ENCODE assay signal across 23 cellular contexts in the genomic region with DNA sequence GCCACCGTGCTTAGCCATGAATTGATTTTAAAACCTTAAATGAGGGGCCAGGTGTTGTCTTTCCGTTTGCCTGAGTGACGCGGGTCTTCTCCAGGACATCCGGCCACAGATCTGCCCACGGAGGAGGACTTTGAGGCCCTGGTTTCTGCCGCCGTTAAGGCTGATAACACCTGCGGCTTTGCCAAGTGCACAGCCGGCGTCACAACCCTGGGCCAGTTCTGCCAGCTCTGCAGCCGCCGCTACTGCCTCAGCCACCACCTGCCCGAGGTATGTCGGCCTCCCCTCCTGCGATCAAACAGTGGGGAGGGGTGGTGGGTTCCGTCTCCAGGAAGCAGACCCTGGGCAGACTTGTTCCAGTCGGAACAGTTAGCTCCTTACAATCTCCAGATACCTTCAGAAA. TPM values are rescaled to one million over a fixed set of nuclear protein-coding genes. Genes with fewer than 3 reads are reported as not detected.
DNase-seq lines count a peak whose midpoint lies in the region; ATAC-seq and TF ChIP-seq lines count a peak whose summit lies in the region.
"Had no signal": no experiment of that assay in that cellular context is flagged by ENCODE, and none has a peak within 500 bp of the region (broad histone marks: within the 10 kb centered on the region; RNA-seq: fewer than 3 reads in every experiment).

No MANE protein-coding gene starts in this region.

- H3K4me3 Mint-ChIP-seq in natural killer cell treated with Interleukin-12 subunit alpha and Interleukin-12 subunit beta and Interleukin-15 and Interleukin-18, amount 100 ng/mL, for 72 hours: no peak overlapping the region
- H3K4me3 Mint-ChIP-seq in natural killer cell (no peak overlapping the region), chondrocyte (ENCODE audit: unreplicated experiment) (no peak overlapping the region), immature natural killer cell (no peak overlapping the region)
- no peak overlapping the region for H3K4me3 Mint-ChIP-seq in CD4-positive, alpha-beta T cell

- CTCF ChIA-PET in CD4-positive, alpha-beta T cell (lab: Charles Lee): no interaction called here

- ATAC-seq in natural killer cell treated with Interleukin-12 subunit alpha and Interleukin-12 subunit beta and Interleukin-15 and Interleukin-18, amount 100 ng/mL, for 72 hours: no peak
- ATAC-seq in natural killer cell: no peak
- ATAC-seq in CD4-positive, alpha-beta T cell (ENCODE audit: poor library complexity): no peak
- ATAC-seq: PC-3 had no signal

- H3K9ac ChIP-seq in muscle layer of colon (ENCODE audit: low read length): no peak overlapping the region

- H3K4me1 ChIP-seq in muscle layer of colon (ENCODE audit: insufficient read depth, low read length): peaks cover 79% of the 10 kb centered on the region

- DNase-seq in natural killer cell treated with Interleukin-12 subunit alpha and Interleukin-12 subunit beta and Interleukin-15 and Interleukin-18, amount 100 ng/mL, for 72 hours (ENCODE audit: low spot score): peak; percentile 45
- no peak for DNase-seq in natural killer cell
- peak; percentile 70 for DNase-seq in chondrocyte (ENCODE audit: low spot score)
- DNase-seq in immature natural killer cell: no peak
- DNase-seq in NCI-H526 treated with DMSO at 0.1 percent for 48 hours (lab: John Stamatoyannopoulos, UW): no peak
- no peak for DNase-seq in CD4-positive, alpha-beta T cell
- DNase-seq in NOMO-1 treated with DMSO at 0.1 percent for 48 hours (lab: John Stamatoyannopoulos, UW; ENCODE audit: unreplicated experiment): no peak
- DNase-seq: KBM-7, MV-4-11, NCI-H1105, NCI-H1436 treated with DMSO at 0.1 percent for 48 hours, NCI-H187 treated with DMSO at 0.1 percent for 48 hours, NCI-H2171 treated with DMSO at 0.1 percent for 48 hours, NCI-H345, NCI-H510A treated with DMSO at 0.1 percent for 48 hours, NCI-H774, PC-3, SHP77 had no signal

- H3K27ac ChIP-seq in muscle layer of colon (ENCODE audit: low read depth, low read length): peak overlapping the region; percentile 54
- H3K27ac ChIP-seq in CD4-positive, alpha-beta T cell (ENCODE audit: low read depth, low read length): no peak overlapping the region

- H3K27ac Mint-ChIP-seq in natural killer cell treated with Interleukin-12 subunit alpha and Interleukin-12 subunit beta and Interleukin-15 and Interleukin-18, amount 100 ng/mL, for 72 hours: no peak overlapping the region
- H3K27ac Mint-ChIP-seq in natural killer cell: no peak overlapping the region
- no peak overlapping the region for H3K27ac Mint-ChIP-seq in chondrocyte (ENCODE audit: unreplicated experiment)
- H3K27ac Mint-ChIP-seq in immature natural killer cell: no peak overlapping the region
- no peak overlapping the region for H3K27ac Mint-ChIP-seq in CD4-positive, alpha-beta T cell

- H3K27me3 Mint-ChIP-seq in natural killer cell treated with Interleukin-12 subunit alpha and Interleukin-12 subunit beta and Interleukin-15 and Interleukin-18, amount 100 ng/mL, for 72 hours: no peaks in the 10 kb centered on the region
- H3K27me3 Mint-ChIP-seq in natural killer cell (ENCODE audit: low read depth in 2 of 2) (no peaks in the 10 kb centered on the region), chondrocyte (ENCODE audit: low read depth) (no peaks in the 10 kb centered on the region), immature natural killer cell (ENCODE audit: low read depth in 3 of 3) (no peaks in the 10 kb centered on the region)
- no peaks in the 10 kb centered on the region for H3K27me3 Mint-ChIP-seq in CD4-positive, alpha-beta T cell

- no peaks in the 10 kb centered on the region for H3K4me1 Mint-ChIP-seq in natural killer cell treated with Interleukin-12 subunit alpha and Interleukin-12 subunit beta and Interleukin-15 and Interleukin-18, amount 100 ng/mL, for 72 hours (ENCODE audit: low read depth in 2 of 2)
- H3K4me1 Mint-ChIP-seq in natural killer cell (no peaks in the 10 kb centered on the region), chondrocyte (ENCODE audit: low read depth) (peaks cover 11% of the 10 kb centered on the region), immature natural killer cell (peaks cover 0 to 2% of the 10 kb centered on the region in 2 donors)
- no peaks in the 10 kb centered on the region for H3K4me1 Mint-ChIP-seq in CD4-positive, alpha-beta T cell (ENCODE audit: low read depth)

- POLR2A ChIA-PET in CD4-positive, alpha-beta T cell (lab: Charles Lee): no interaction called here

- H3K36me3 ChIP-seq in muscle layer of colon (ENCODE audit: insufficient read depth, low read length): peaks cover 67% of the 10 kb centered on the region

- H3K9me3 Mint-ChIP-seq in natural killer cell treated with Interleukin-12 subunit alpha and Interleukin-12 subunit beta and Interleukin-15 and Interleukin-18, amount 100 ng/mL, for 72 hours: no peaks in the 10 kb centered on the region
- H3K9me3 Mint-ChIP-seq in natural killer cell (no peaks in the 10 kb centered on the region), chondrocyte (ENCODE audit: low read depth) (no peaks in the 10 kb centered on the region), immature natural killer cell (no peaks in the 10 kb centered on the region)
- no peaks in the 10 kb centered on the region for H3K9me3 Mint-ChIP-seq in CD4-positive, alpha-beta T cell

- no peak overlapping the region for H3K4me3 ChIP-seq in muscle layer of colon (ENCODE audit: low read depth in 1 of 2, low read length in 2 of 2)

- TF ChIP-seq CTCF in natural killer cell (IDR thresholded peaks at IDR 0.05) (no peak), chondrocyte (IDR thresholded peaks at IDR 0.05) (no peak)
- TF ChIP-seq CTCF in CD4-positive, alpha-beta T cell (IDR thresholded peaks at IDR 0.05): no peak

- H3K36me3 Mint-ChIP-seq in natural killer cell treated with Interleukin-12 subunit alpha and Interleukin-12 subunit beta and Interleukin-15 and Interleukin-18, amount 100 ng/mL, for 72 hours: no peaks in the 10 kb centered on the region
- H3K36me3 Mint-ChIP-seq in natural killer cell (no peaks in the 10 kb centered on the region), chondrocyte (ENCODE audit: low read depth) (peaks cover 8% of the 10 kb centered on the region), immature natural killer cell (peaks cover 0 to 6% (median 0%) of the 10 kb centered on the region in 3 donors)
- peaks cover 33% of the 10 kb centered on the region for H3K36me3 Mint-ChIP-seq in CD4-positive, alpha-beta T cell (ENCODE audit: low read depth)

- H3K27me3 ChIP-seq in muscle layer of colon (ENCODE audit: control insufficient read depth in 1 of 2, insufficient read depth in 2 of 2, low read length in 2 of 2): no peaks in the 10 kb centered on the region
- no peaks in the 10 kb centered on the region for H3K27me3 ChIP-seq in CD4-positive, alpha-beta T cell (ENCODE audit: control insufficient read depth, insufficient read depth, low read length)

- intact Hi-C loops in natural killer cell (cut with micrococcal nuclease): no loop called here
- intact Hi-C loops in CD4-positive, alpha-beta T cell (cut with DNase I, micrococcal nuclease): no loop called here

- H3K9me3 ChIP-seq in muscle layer of colon (ENCODE audit: low read length): no peaks in the 10 kb centered on the region
- no peaks in the 10 kb centered on the region for H3K9me3 ChIP-seq in CD4-positive, alpha-beta T cell (ENCODE audit: control insufficient read depth, low read length)

RNA-seq across cellular contexts. Expression of gene IGHMBP2, which starts 34.4 kb away (rescaled TPM):
- 10 to 100 TPM; 32.8 to 62.9 TPM for total RNA-seq in natural killer cell treated with Interleukin-12 subunit alpha and Interleukin-12 subunit beta and Interleukin-15 and Interleukin-18, amount 100 ng/mL, for 72 hours
- 10 to 100 TPM; 31.5 to 52.3 (median 48.5) TPM for total RNA-seq in natural killer cell
- 17.4 to 21.4 TPM (median 18.1 TPM) in 3 replicates for total RNA-seq in chondrocyte
- 1 to 10 TPM; 8.7 to 9.8 (median 8.9) TPM for polyA plus RNA-seq in immature natural killer cell
- total RNA-seq in CD4-positive, alpha-beta T cell: 10 to 100 TPM; 17.5 to 18.5 TPM

RNA-seq across cellular contexts. Expression of gene MRPL21, which starts 34.5 kb away (rescaled TPM):
- 100 to 1,000 TPM in 1 of 2 donors, 10 to 100 TPM in 1; 57.6 to 108 TPM for total RNA-seq in natural killer cell treated with Interleukin-12 subunit alpha and Interleukin-12 subunit beta and Interleukin-15 and Interleukin-18, amount 100 ng/mL, for 72 hours
- total RNA-seq in natural killer cell: 10 to 100 TPM; 39.0 to 47.4 (median 40.3) TPM
- 31.5 to 41.4 TPM (median 36.9 TPM) in 3 replicates for total RNA-seq in chondrocyte
- polyA plus RNA-seq in immature natural killer cell: 100 to 1,000 TPM in 2 of 3 donors, 10 to 100 TPM in 1; 94.3 to 145 (median 117) TPM
- total RNA-seq in CD4-positive, alpha-beta T cell: 10 to 100 TPM; 47.5 to 48.0 TPM

RNA-seq across cellular contexts. Expression of gene MRGPRD, which starts 42.7 kb away (rescaled TPM):
- not detected for total RNA-seq in natural killer cell treated with Interleukin-12 subunit alpha and Interleukin-12 subunit beta and Interleukin-15 and Interleukin-18, amount 100 ng/mL, for 72 hours
- total RNA-seq in natural killer cell (not detected), chondrocyte (not detected in 3 replicates)
- not detected for polyA plus RNA-seq in immature natural killer cell
- not detected for total RNA-seq in CD4-positive, alpha-beta T cell
- total RNA-seq: A172, LHCN-M2, MCF 10A, PC-3 had no signal
- polyA plus RNA-seq: BJ had no signal

Comparison
In these comparisons a context has a peak if more than half of its experiments do, and no peak if none do; other contexts are left out.
1. DNase-seq: peak in natural killer cell treated with Interleukin-12 subunit alpha and Interleukin-12 subunit beta and Interleukin-15 and Interleukin-18, amount 100 ng/mL, for 72 hours (single experiment) and chondrocyte (single experiment); none in natural killer cell (single experiment), immature natural killer cell (0 of 3), NCI-H526 treated with DMSO at 0.1 percent for 48 hours (single experiment), CD4-positive, alpha-beta T cell (0 of 10) and NOMO-1 treated with DMSO at 0.1 percent for 48 hours (single experiment).